In the genomic region with DNA sequence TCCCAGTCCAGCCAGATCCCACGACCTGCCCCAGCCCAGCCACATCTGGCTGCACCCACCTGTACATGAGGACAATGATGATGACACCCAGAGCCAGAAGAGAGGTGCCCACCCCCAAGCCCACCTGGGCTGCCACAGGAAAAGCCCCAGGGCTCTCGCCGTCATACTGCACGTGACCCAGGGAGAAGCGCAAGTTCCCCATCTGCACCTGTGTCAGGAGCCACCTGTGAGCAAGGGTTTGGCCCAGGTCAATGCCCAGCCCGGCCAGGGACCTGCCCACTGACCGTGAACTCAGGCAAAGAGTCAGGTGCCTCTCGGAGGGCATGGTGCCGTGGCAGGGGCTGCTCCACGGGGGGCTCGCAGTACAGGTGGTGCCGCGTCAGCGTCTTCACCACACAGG, we compare ENCODE assay signal across 25 cellular contexts. TPM values are rescaled to one million over a fixed set of nuclear protein-coding genes. Genes with fewer than 3 reads are reported as not detected.
A peak's percentile ranks its signal among the peaks of the same experiment; 100 is the strongest.
DNase-seq lines count a peak whose midpoint lies in the region; ATAC-seq and TF ChIP-seq lines count a peak whose summit lies in the region.
"Had no signal": no experiment of that assay in that cellular context is flagged by ENCODE, and none has a peak within 500 bp of the region (broad histone marks: within the 10 kb centered on the region; RNA-seq: fewer than 3 reads in every experiment).

No MANE protein-coding gene starts in this region.

- no peak for TF ChIP-seq CTCF in heart left ventricle (IDR thresholded peaks at IDR 0.05)
- no peak for TF ChIP-seq CTCF in right lobe of liver (IDR thresholded peaks at IDR 0.05)
- TF ChIP-seq CTCF in type B pancreatic cell (conservative IDR thresholded peaks at IDR 0.05): no peak

- peaks cover 9% of the 10 kb centered on the region for H3K36me3 Mint-ChIP-seq in type B pancreatic cell
- H3K36me3 Mint-ChIP-seq: immature natural killer cell had no signal

- H3K4me3 Mint-ChIP-seq in type B pancreatic cell: no peak overlapping the region
- H3K4me3 Mint-ChIP-seq: activated CD8-positive, alpha-beta T cell treated with anti-CD3 and anti-CD28 coated beads for 36 hours; immature natural killer cell; neural progenitor cell had no signal

- H3K27me3 ChIP-seq in heart left ventricle: no peaks in the 10 kb centered on the region
- no peaks in the 10 kb centered on the region for H3K27me3 ChIP-seq in right lobe of liver
- H3K27me3 ChIP-seq: MG63, neural progenitor cell had no signal

- no peaks in the 10 kb centered on the region for H3K27me3 Mint-ChIP-seq in type B pancreatic cell
- H3K27me3 Mint-ChIP-seq: activated CD8-positive, alpha-beta T cell treated with anti-CD3 and anti-CD28 coated beads for 36 hours had no signal

- H3K4me1 ChIP-seq in heart left ventricle (no peaks in the 10 kb centered on the region), right lobe of liver (no peaks in the 10 kb centered on the region)
- H3K4me1 ChIP-seq: neural progenitor cell had no signal

- H3K36me3 ChIP-seq in heart left ventricle (peaks cover 0 to 92% (median 78%) of the 10 kb centered on the region in 9 donors), right lobe of liver (peaks cover 0 to 99% (median 46%) of the 10 kb centered on the region in 4 donors)
- H3K36me3 ChIP-seq: MG63, neural progenitor cell had no signal

- peak overlapping the region; percentile 63 for H3K27ac Mint-ChIP-seq in type B pancreatic cell
- H3K27ac Mint-ChIP-seq: activated CD8-positive, alpha-beta T cell treated with anti-CD3 and anti-CD28 coated beads for 36 hours; immature natural killer cell; neural progenitor cell had no signal

- H3K9me3 ChIP-seq in heart left ventricle (no peaks in the 10 kb centered on the region), right lobe of liver (no peaks in the 10 kb centered on the region)
- H3K9me3 ChIP-seq: MG63 had no signal

- H3K27ac ChIP-seq in heart left ventricle: peak overlapping the region in 1 of 12 donors; percentile 24
- H3K27ac ChIP-seq in right lobe of liver: no peak overlapping the region
- H3K27ac ChIP-seq: neural progenitor cell had no signal

- TF ChIP-seq POLR2A in heart left ventricle (IDR thresholded peaks at IDR 0.05): no peak
- TF ChIP-seq POLR2A in right lobe of liver (IDR thresholded peaks at IDR 0.05): no peak

- H3K4me3 ChIP-seq in heart left ventricle: no peak overlapping the region
- H3K4me3 ChIP-seq in right lobe of liver: no peak overlapping the region
- H3K4me3 ChIP-seq: coronary artery, MG63, neural progenitor cell had no signal

- intact Hi-C loops in heart left ventricle (cut with DNase I) (no loop called here), Right ventricle myocardium inferior (cut with DNase I) (no loop called here), right lobe of liver (cut with DNase I) (no loop called here)

- no peaks in the 10 kb centered on the region for H3K4me1 Mint-ChIP-seq in type B pancreatic cell (ENCODE audit: unreplicated experiment)
- H3K4me1 Mint-ChIP-seq: immature natural killer cell, neural progenitor cell had no signal

- ATAC-seq in heart left ventricle (no peak), Right ventricle myocardium inferior (no peak), right lobe of liver (no peak)
- ATAC-seq: activated CD4-positive, CD25-positive, alpha-beta regulatory T cell treated with anti-CD3 and anti-CD28 coated beads, Interleukin-2, amount 50 U/mL, for 24 hours; activated CD8-positive, alpha-beta T cell treated with anti-CD3 and anti-CD28 coated beads for 36 hours; HCT116; stimulated activated naive CD8-positive, alpha-beta T cell treated with anti-CD3 and anti-CD28 coated beads, Interleukin-15, Interleukin-2, amounts not matched to agents 100 U/mL and 50 U/mL, for 24 hours had no signal

- no peaks in the 10 kb centered on the region for H3K9me3 Mint-ChIP-seq in type B pancreatic cell
- H3K9me3 Mint-ChIP-seq: activated CD8-positive, alpha-beta T cell treated with anti-CD3 and anti-CD28 coated beads for 36 hours; immature natural killer cell; neural progenitor cell had no signal

- DNase-seq in heart left ventricle: peak in 3 of 5 donors; percentile 9 to 53 (median 13)
- no peak for DNase-seq in Right ventricle myocardium inferior (ENCODE audit: missing footprints)
- peak in 2 of 3 donors; percentile 37 to 52 for DNase-seq in right lobe of liver
- DNase-seq in type B pancreatic cell (ENCODE audit: extremely low spot score, unreplicated experiment): no peak
- no peak for DNase-seq in kidney glomerular epithelial cell (lab: John Stamatoyannopoulos, UW)
- no peak for DNase-seq in activated CD4-positive, alpha-beta T cell treated with anti-CD3 and anti-CD28 coated beads, Interleukin-2, amount 50 U/mL, for 4 hours
- DNase-seq: activated CD8-positive, alpha-beta T cell treated with anti-CD3 and anti-CD28 coated beads for 36 hours; activated effector memory CD4-positive, alpha-beta T cell treated with anti-CD3 and anti-CD28 coated beads, Interleukin-2, amount 50 U/mL, for 16 hours; activated T-cell treated with anti-CD3 and anti-CD28 coated beads for 4 hours; GF-D8; immature natural killer cell; MG63; NCI-H1417 treated with DMSO at 0.1 percent for 48 hours; NCI-H2107; NCI-H446 treated with DMSO at 0.1 percent for 48 hours; OCI-M1; SIG-M5; stimulated activated CD4-positive, alpha-beta T cell treated with anti-CD3 and anti-CD28 coated beads, Interleukin-4, amount 100 ng/mL, for 4 hours; stimulated activated naive CD8-positive, alpha-beta T cell treated with anti-CD3 and anti-CD28 coated beads, Interleukin-15, Interleukin-2, amounts not matched to agents 100 U/mL and 50 U/mL, for 24 hours; trophoblast cell had no signal

- 93 to 98% (median 94%) methylated on average over 10 to 14 of the region's 14 CpGs for WGBS in heart left ventricle, 4 donors
- WGBS in right lobe of liver (ENCODE audit: insufficient coverage, low coverage, low lambda C conversion rate, missing lambda C conversion rate): 89% methylated on average over 5 of the region's 14 CpGs

RNA-seq across cellular contexts. Expression of gene PLXNB1, which starts 16.3 kb away (rescaled TPM):
- total RNA-seq in heart left ventricle (10 to 100 TPM; 28.0 to 71.8 (median 46.4) TPM), Right ventricle myocardium inferior (45.4 TPM), right lobe of liver (100 to 1,000 TPM in 2 of 6 experiments, 10 to 100 TPM in 4; 65.9 to 132 (median 86.5) TPM), type B pancreatic cell (ENCODE audit: low replicate concordance) (212 and 367 TPM in 2 replicates)
- 10 to 100 TPM; 31.8 to 64.6 TPM for polyA plus RNA-seq in heart left ventricle

RNA-seq across cellular contexts. Expression of gene CCDC51, which starts 26.3 kb away (rescaled TPM):
- total RNA-seq in heart left ventricle (10 to 100 TPM in 6 of 9 donors, 1 to 10 TPM in 3; 8.2 to 14.8 (median 11.6) TPM), Right ventricle myocardium inferior (13.3 TPM), right lobe of liver (10 to 100 TPM in 2 of 6 experiments, 1 to 10 TPM in 4; 5.9 to 16.0 (median 8.1) TPM), type B pancreatic cell (ENCODE audit: low replicate concordance) (15.0 and 25.7 TPM in 2 replicates)
- 10 to 100 TPM in 1 of 2 donors, 1 to 10 TPM in 1; 9.3 to 13.5 TPM for polyA plus RNA-seq in heart left ventricle

RNA-seq across cellular contexts. Expression of gene TMA7, which starts 26.4 kb away (rescaled TPM):
- total RNA-seq in heart left ventricle (100 to 1,000 TPM; 177 to 284 (median 198) TPM), Right ventricle myocardium inferior (251 TPM), right lobe of liver (100 to 1,000 TPM in 2 of 6 experiments, 10 to 100 TPM in 4; 64.8 to 182 (median 80.1) TPM), type B pancreatic cell (ENCODE audit: low replicate concordance) (268 and 281 TPM in 2 replicates)
- 100 to 1,000 TPM; 289 to 733 TPM for polyA plus RNA-seq in heart left ventricle

RNA-seq across cellular contexts. Expression of gene ATRIP, which starts 32.9 kb away (rescaled TPM):
- total RNA-seq in heart left ventricle (1 to 10 TPM; 2.1 to 5.0 (median 3.6) TPM), Right ventricle myocardium inferior (3.2 TPM), right lobe of liver (1 to 10 TPM; 2.4 to 4.5 (median 3.2) TPM), type B pancreatic cell (ENCODE audit: low replicate concordance) (9.3 and 16.0 TPM in 2 replicates)
- 1 to 10 TPM; 2.6 to 5.1 TPM for polyA plus RNA-seq in heart left ventricle

RNA-seq across cellular contexts. Expression of gene FBXW12, which starts 41.6 kb away (rescaled TPM):
- total RNA-seq in heart left ventricle (not detected), Right ventricle myocardium inferior (not detected), right lobe of liver (not detected), type B pancreatic cell (ENCODE audit: low replicate concordance) (not detected in 2 replicates)
- not detected for polyA plus RNA-seq in heart left ventricle
- total RNA-seq: activated CD8-positive, alpha-beta T cell treated with anti-CD3 and anti-CD28 coated beads for 36 hours; lung microvascular endothelial cell had no signal
- polyA plus RNA-seq: immature natural killer cell had no signal

Comparison
In these comparisons a context has a peak if more than half of its experiments do, and no peak if none do; other contexts are left out.
1. DNase-seq: peak in heart left ventricle (3 of 5) and right lobe of liver (2 of 3); none in Right ventricle myocardium inferior (single experiment), type B pancreatic cell (single experiment), kidney glomerular epithelial cell (single experiment) and activated CD4-positive, alpha-beta T cell treated with anti-CD3 and anti-CD28 coated beads, Interleukin-2, amount 50 U/mL, for 4 hours (0 of 2).